ENCODE assay signal across 15 cellular contexts in the genomic region with DNA sequence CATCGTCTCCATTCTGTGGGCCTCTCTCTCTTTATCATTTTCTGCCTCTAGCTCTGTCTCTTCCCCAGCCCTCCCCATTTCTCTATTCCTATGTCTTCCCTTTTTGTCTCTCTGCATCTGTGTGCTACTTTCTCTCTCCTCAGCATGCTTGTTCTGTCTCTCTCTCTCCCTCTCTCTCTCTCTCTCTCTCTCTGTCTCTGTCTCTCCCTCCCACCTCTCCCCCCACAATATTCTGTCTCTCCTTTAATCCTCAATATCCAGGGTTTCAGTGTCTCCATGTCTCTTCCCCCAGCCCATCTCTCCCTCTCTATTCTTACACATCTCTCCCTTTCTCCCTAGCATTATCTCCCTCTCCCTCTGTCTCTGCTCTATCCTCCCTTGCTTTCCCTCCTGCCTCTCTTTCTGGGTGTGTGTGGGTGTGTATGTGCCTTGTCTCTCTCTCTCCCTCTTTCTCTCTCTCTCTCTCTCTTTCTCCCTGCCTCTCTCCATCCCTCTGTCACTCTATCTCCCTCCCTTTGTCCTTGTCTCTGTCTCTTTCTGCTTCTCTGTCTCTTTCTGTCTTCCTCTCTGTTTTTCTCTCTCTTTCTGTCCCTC.
DNase-seq lines count a peak whose midpoint lies in the region; ATAC-seq and TF ChIP-seq lines count a peak whose summit lies in the region.
"Had no signal": no experiment of that assay in that cellular context is flagged by ENCODE, and none has a peak within 500 bp of the region (broad histone marks: within the 10 kb centered on the region; RNA-seq: fewer than 3 reads in every experiment).

No MANE protein-coding gene starts in this region.

- no peak overlapping the region for H3K4me3 Mint-ChIP-seq in neural crest cell
- H3K4me3 Mint-ChIP-seq in CD8-positive, alpha-beta memory T cell: no peak overlapping the region
- H3K4me3 Mint-ChIP-seq: T-helper 2 cell treated with Interferon-gamma antibody and Interleukin-4, amounts not matched to agents 5 μg/mL and 100 μg/mL, for 36 hours had no signal

- WGBS in heart right ventricle, 2 donors: 59 to 79% methylated on average over 1 of the region's 1 CpG
- WGBS in upper lobe of left lung, 2 donors: 60 to 79% methylated on average over 1 of the region's 1 CpG

- H3K4me1 Mint-ChIP-seq in neural crest cell: peaks cover 45% of the 10 kb centered on the region
- H3K4me1 Mint-ChIP-seq in CD8-positive, alpha-beta memory T cell: peaks cover 0 to 10% (median 8%) of the 10 kb centered on the region in 3 donors

- H3K9me3 ChIP-seq in heart right ventricle: peaks cover 0 to 25% (median 13%) of the 10 kb centered on the region in 11 donors
- H3K9me3 ChIP-seq in upper lobe of left lung: peaks cover 0 to 16% (median 6%) of the 10 kb centered on the region in 4 donors
- peaks cover 4% of the 10 kb centered on the region for H3K9me3 ChIP-seq in CD8-positive, alpha-beta memory T cell (ENCODE audit: low read length)
- H3K9me3 ChIP-seq: thyroid gland had no signal

- no peak for TF ChIP-seq POLR2A in upper lobe of left lung (IDR thresholded peaks at IDR 0.05)

- H3K4me1 ChIP-seq in heart right ventricle (peaks cover 10 to 75% (median 36%) of the 10 kb centered on the region in 9 donors), upper lobe of left lung (peaks cover 13 to 42% (median 26%) of the 10 kb centered on the region in 4 donors)
- peaks cover 6% of the 10 kb centered on the region for H3K4me1 ChIP-seq in CD8-positive, alpha-beta memory T cell (ENCODE audit: insufficient read depth, low read length)

- DNase-seq in heart right ventricle (no peak), left cardiac atrium (no peak), dorsolateral prefrontal cortex (peak in 1 of 10 donors; percentile 5), neural crest cell (ENCODE audit: low read depth, low spot score) (no peak), upper lobe of left lung (no peak), GM03348 (ENCODE audit: low spot score) (no peak)
- DNase-seq in activated CD4-positive, alpha-beta T cell treated with anti-CD3 and anti-CD28 coated beads, Interleukin-2, amount 50 U/mL, for 1 hour: no peak
- no peak for DNase-seq in CD8-positive, alpha-beta memory T cell
- DNase-seq: activated CD4-positive, alpha-beta T cell treated with anti-CD3 and anti-CD28 coated beads, Interleukin-2, amount 50 U/mL, for 4 hours; NCI-H1092 treated with DMSO at 0.1 percent for 48 hours; right cardiac atrium; thyroid gland had no signal

- H3K27me3 Mint-ChIP-seq in neural crest cell (ENCODE audit: low read depth): peaks cover 41% of the 10 kb centered on the region
- H3K27me3 Mint-ChIP-seq in CD8-positive, alpha-beta memory T cell: peaks cover 35 to 67% of the 10 kb centered on the region in 2 donors

- peak overlapping the region; percentile 10 for H3K27ac Mint-ChIP-seq in neural crest cell (ENCODE audit: unreplicated experiment)
- H3K27ac Mint-ChIP-seq in CD8-positive, alpha-beta memory T cell: no peak overlapping the region
- H3K27ac Mint-ChIP-seq: T-helper 2 cell treated with Interferon-gamma antibody and Interleukin-4, amounts not matched to agents 5 μg/mL and 100 μg/mL, for 36 hours had no signal

- TF ChIP-seq CTCF in heart right ventricle (IDR thresholded peaks at IDR 0.05) (no peak), dorsolateral prefrontal cortex (IDR thresholded peaks at IDR 0.05 in 54 of 56, conservative IDR thresholded peaks at IDR 0.05 in 2 of 56; ENCODE audit: low read depth in 1 of 56, partially characterized antibody in 56 of 56) (no peak), neural crest cell (conservative IDR thresholded peaks at IDR 0.05) (no peak), upper lobe of left lung (IDR thresholded peaks at IDR 0.05) (no peak)

- no peak overlapping the region for H3K4me3 ChIP-seq in heart right ventricle
- H3K4me3 ChIP-seq in dorsolateral prefrontal cortex: peak overlapping the region in 1 of 59 donors; percentile 18
- H3K4me3 ChIP-seq in upper lobe of left lung: no peak overlapping the region
- H3K4me3 ChIP-seq in CD8-positive, alpha-beta memory T cell (ENCODE audit: low read length): no peak overlapping the region
- H3K4me3 ChIP-seq: hepatocyte, thyroid gland had no signal

- POLR2A ChIA-PET in CD8-positive, alpha-beta memory T cell (lab: Charles Lee): no interaction called here

- H3K36me3 Mint-ChIP-seq in neural crest cell (ENCODE audit: low read depth): peaks cover 8% of the 10 kb centered on the region
- H3K36me3 Mint-ChIP-seq in CD8-positive, alpha-beta memory T cell: peaks cover 0 to 9% (median 2%) of the 10 kb centered on the region in 3 donors

- CTCF ChIA-PET in CD8-positive, alpha-beta memory T cell (lab: Charles Lee): no interaction called here

- TF ChIP-seq EP300 in upper lobe of left lung (IDR thresholded peaks at IDR 0.05): no peak

- peak overlapping the region in 6 of 10 donors; percentile 38 to 88 (median 72) for H3K27ac ChIP-seq in heart right ventricle
- H3K27ac ChIP-seq in dorsolateral prefrontal cortex: peak overlapping the region; percentile 63 to 99 (median 97)
- peak overlapping the region; percentile 70 to 83 (median 78) for H3K27ac ChIP-seq in upper lobe of left lung
- H3K27ac ChIP-seq in CD8-positive, alpha-beta memory T cell (ENCODE audit: low read depth, low read length): no peak overlapping the region
- H3K27ac ChIP-seq: epithelial cell of prostate, hepatocyte, thyroid gland had no signal

- ATAC-seq in heart right ventricle (no peak), left cardiac atrium (no peak), upper lobe of left lung (ENCODE audit: low FRiP score in 2 of 2) (no peak)
- ATAC-seq: right cardiac atrium had no signal

- intact Hi-C loops in heart right ventricle (cut with DNase I): loop anchor here in 1 of 10 donors (10.0 kb wide), 1 partner anchor 326 kb away; no protein-coding TSS in a partner anchor
- intact Hi-C loops in left cardiac atrium (cut with DNase I): no loop called here
- intact Hi-C loops in dorsolateral prefrontal cortex (cut with DNase I): no loop called here

- H3K27me3 ChIP-seq in heart right ventricle (peaks cover 0 to 8% (median 0%) of the 10 kb centered on the region in 7 donors), dorsolateral prefrontal cortex (no peaks in the 10 kb centered on the region), upper lobe of left lung (no peaks in the 10 kb centered on the region)
- no peaks in the 10 kb centered on the region for H3K27me3 ChIP-seq in CD8-positive, alpha-beta memory T cell (ENCODE audit: insufficient read depth, low read length, poor library complexity, severe bottlenecking)
- H3K27me3 ChIP-seq: thyroid gland had no signal

- H3K36me3 ChIP-seq in heart right ventricle (no peaks in the 10 kb centered on the region), upper lobe of left lung (no peaks in the 10 kb centered on the region)
- no peaks in the 10 kb centered on the region for H3K36me3 ChIP-seq in CD8-positive, alpha-beta memory T cell (ENCODE audit: insufficient read depth, low read length)
- H3K36me3 ChIP-seq: thyroid gland had no signal

- peaks cover 11% of the 10 kb centered on the region for H3K9me3 Mint-ChIP-seq in neural crest cell
- H3K9me3 Mint-ChIP-seq in CD8-positive, alpha-beta memory T cell: peaks cover 6 to 21% (median 15%) of the 10 kb centered on the region in 5 donors
